ENCODE assay signal across 14 cellular contexts in the genomic region with DNA sequence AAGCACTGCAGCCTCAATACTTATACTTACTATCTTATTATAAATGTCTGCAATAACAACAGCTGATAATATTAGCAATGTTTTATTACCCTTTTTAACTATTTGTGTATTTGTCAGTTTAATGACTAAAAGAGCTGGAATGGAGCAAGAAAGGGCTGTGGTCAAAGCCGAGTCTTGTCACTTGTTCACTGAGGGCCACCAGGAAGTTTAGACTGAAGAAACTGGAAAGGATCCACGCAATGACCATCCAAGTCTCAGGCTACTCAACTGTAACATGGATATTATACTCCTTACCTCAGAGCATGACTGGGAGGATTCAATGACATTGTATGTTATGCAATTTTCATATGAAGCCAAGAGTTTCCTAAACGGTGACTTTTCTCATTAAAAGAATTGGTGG.
"Had no signal": no experiment of that assay in that cellular context is flagged by ENCODE, and none has a peak within 500 bp of the region (broad histone marks: within the 10 kb centered on the region; RNA-seq: fewer than 3 reads in every experiment).

No MANE protein-coding gene starts in this region.

- H3K4me1 ChIP-seq: spleen, upper lobe of left lung had no signal

- H3K27ac ChIP-seq: cardiac muscle cell, sigmoid colon, spleen, thoracic aorta, upper lobe of left lung had no signal

- DNase-seq: activated CD4-positive, alpha-beta memory T cell treated with anti-CD3 and anti-CD28 coated beads for 36 hours; activated CD4-positive, alpha-beta T cell treated with anti-CD3 and anti-CD28 coated beads for 36 hours; activated T-cell treated with anti-CD3 and anti-CD28 coated beads for 4 hours; foreskin fibroblast; glutamatergic neuron; hypothalamus; sigmoid colon; spleen; stimulated activated CD4-positive, alpha-beta T cell treated with anti-CD3 and anti-CD28 coated beads, Interleukin-4, amount 100 ng/mL, for 4 hours; T-helper 2 cell; upper lobe of left lung had no signal

- H3K4me3 ChIP-seq: cardiac muscle cell, lung, sigmoid colon, spleen, thoracic aorta, upper lobe of left lung had no signal

- H3K9me3 ChIP-seq: sigmoid colon, spleen, thoracic aorta, upper lobe of left lung had no signal

- H3K27me3 ChIP-seq: cardiac muscle cell, sigmoid colon, upper lobe of left lung had no signal
